Comparison of ENCODE assay signal across 23 cellular contexts in genomic region chr2:209726311-209726710, GRCh38. TPM values are rescaled to one million over a fixed set of nuclear protein-coding genes. Genes with fewer than 3 reads are reported as not detected.
DNase-seq lines count a peak whose midpoint lies in the region; ATAC-seq, FAIRE-seq and TF ChIP-seq lines count a peak whose summit lies in the region.
"Had no signal": no experiment of that assay in that cellular context is flagged by ENCODE, and none has a peak within 500 bp of the region (broad histone marks: within the 10 kb centered on the region; RNA-seq: fewer than 3 reads in every experiment).

No MANE protein-coding gene starts in this region.

- peak; percentile 99 for ATAC-seq in foreskin keratinocyte
- ATAC-seq in stimulated activated memory B cell treated with anti-CD40 and anti-IgM and Interleukin-4, amounts not matched to agents 10 μg/mL and 1 μg/mL and 100 μg/mL, for 72 hours, result no peak
- ATAC-seq: HCT116, HepG2 had no signal

- no peak overlapping the region for H2AFZ ChIP-seq in trophoblast cell (ENCODE audit: insufficient read depth, low read length, poor library complexity)

- H3K18ac ChIP-seq in trophoblast cell (ENCODE audit: low read length), result no peak overlapping the region

- no peaks in the 10 kb centered on the region for H3K79me2 ChIP-seq in trophoblast cell (ENCODE audit: control insufficient read depth, insufficient read depth, low read length, poor library complexity)

- peaks cover 20% of the 10 kb centered on the region for H3K4me1 ChIP-seq in foreskin keratinocyte
- H3K4me1 ChIP-seq in trophoblast cell (ENCODE audit: control insufficient read depth in 1 of 2, insufficient read depth in 2 of 2, low read length in 2 of 2), result no peaks in the 10 kb centered on the region

- H3K36me3 ChIP-seq in bronchial epithelial cell (ENCODE audit: control insufficient read depth, insufficient read depth, low read length) (no peaks in the 10 kb centered on the region), trophoblast cell (ENCODE audit: control insufficient read depth in 1 of 2, insufficient read depth in 2 of 2, low read length in 2 of 2) (no peaks in the 10 kb centered on the region), WERI-Rb-1 (no peaks in the 10 kb centered on the region)

- POLR2A ChIA-PET in RWPE1 (lab: Yijun Ruan, JAX; ENCODE audit: low non-redundant PET), result no interaction called here

- no peaks in the 10 kb centered on the region for H3K4me1 Mint-ChIP-seq in stimulated activated memory B cell treated with anti-CD40 and anti-IgM and Interleukin-4, amounts not matched to agents 10 μg/mL and 1 μg/mL and 100 μg/mL, for 72 hours
- H3K4me1 Mint-ChIP-seq: CD4-positive, CD25-positive, alpha-beta regulatory T cell; CD8-positive, alpha-beta memory T cell; IgD-negative memory B cell had no signal

- H3K23ac ChIP-seq in trophoblast cell (ENCODE audit: low read length), result no peak overlapping the region

- H2BK120ac ChIP-seq in trophoblast cell (ENCODE audit: insufficient read depth, low read length, poor library complexity), result no peak overlapping the region

- no peak overlapping the region for H3K4me2 ChIP-seq in trophoblast cell (ENCODE audit: low read length)

- no peak overlapping the region for H4K91ac ChIP-seq in trophoblast cell (ENCODE audit: low read depth, low read length)

- no peak overlapping the region for H3K4me3 ChIP-seq in bronchial epithelial cell (ENCODE audit: low read depth, low read length)
- H3K4me3 ChIP-seq in trophoblast cell (ENCODE audit: low read depth, low read length), result no peak overlapping the region
- no peak overlapping the region for H3K4me3 ChIP-seq in WERI-Rb-1 (ENCODE audit: low read depth, low read length)

- CTCF ChIA-PET in RWPE1 (lab: Yijun Ruan, JAX), result interaction anchor here (0.6 kb wide), 1 partner anchor 391 kb away, joined by 3 read pairs; no protein-coding TSS in a partner anchor

- no peaks in the 10 kb centered on the region for H3K27me3 Mint-ChIP-seq in stimulated activated memory B cell treated with anti-CD40 and anti-IgM and Interleukin-4, amounts not matched to agents 10 μg/mL and 1 μg/mL and 100 μg/mL, for 72 hours
- H3K27me3 Mint-ChIP-seq: CD4-positive, CD25-positive, alpha-beta regulatory T cell; CD8-positive, alpha-beta memory T cell; IgD-negative memory B cell had no signal

- no peaks in the 10 kb centered on the region for H3K27me3 ChIP-seq in bronchial epithelial cell (ENCODE audit: control insufficient read depth, insufficient read depth, low read length)
- no peaks in the 10 kb centered on the region for H3K27me3 ChIP-seq in foreskin keratinocyte
- H3K27me3 ChIP-seq in trophoblast cell (ENCODE audit: insufficient read depth, low read length), result no peaks in the 10 kb centered on the region
- H3K27me3 ChIP-seq in WERI-Rb-1 (ENCODE audit: insufficient read depth, low read depth, severe bottlenecking), result no peaks in the 10 kb centered on the region
- H3K27me3 ChIP-seq: BE2C had no signal

- intact Hi-C loops in posterior vena cava (cut with DNase I), result no loop called here

- no peak overlapping the region for H2AK5ac ChIP-seq in trophoblast cell (ENCODE audit: low read length)

- no peak overlapping the region for H3K27ac Mint-ChIP-seq in stimulated activated memory B cell treated with anti-CD40 and anti-IgM and Interleukin-4, amounts not matched to agents 10 μg/mL and 1 μg/mL and 100 μg/mL, for 72 hours
- H3K27ac Mint-ChIP-seq: CD4-positive, CD25-positive, alpha-beta regulatory T cell; CD8-positive, alpha-beta memory T cell; HFFc6; IgD-negative memory B cell had no signal

- TF ChIP-seq CTCF in RWPE1 (conservative IDR thresholded peaks at IDR 0.05; ENCODE audit: low read depth), result no peak
- no peak for TF ChIP-seq CTCF in bronchial epithelial cell (IDR thresholded peaks at IDR 0.05; ENCODE audit: insufficient read depth, low read length, severe bottlenecking)
- TF ChIP-seq CTCF in foreskin keratinocyte (conservative IDR thresholded peaks at IDR 0.05), result no peak
- no peak for TF ChIP-seq CTCF in WERI-Rb-1 (IDR thresholded peaks at IDR 0.05; ENCODE audit: low read depth, low read length)

- H3K9me3 Mint-ChIP-seq in stimulated activated memory B cell treated with anti-CD40 and anti-IgM and Interleukin-4, amounts not matched to agents 10 μg/mL and 1 μg/mL and 100 μg/mL, for 72 hours, result no peaks in the 10 kb centered on the region
- H3K9me3 Mint-ChIP-seq: IgD-negative memory B cell had no signal

- DNase-seq in RWPE1 (ENCODE audit: low spot score), result peak; percentile 38
- peak; percentile 97 for DNase-seq in bronchial epithelial cell (ENCODE audit: low read depth)
- peak; percentile 85 to 92 for DNase-seq in foreskin keratinocyte
- peak; percentile 6 to 8 for DNase-seq in trophoblast cell
- DNase-seq in posterior vena cava (ENCODE audit: low spot score), result no peak
- no peak for DNase-seq in WERI-Rb-1
- DNase-seq: ACHN; BE2C; C1 segment of cervical spinal cord; CD4-positive, CD25-positive, alpha-beta regulatory T cell; CD8-positive, alpha-beta memory T cell; COR-L47; GOT3; H7; HFFc6 had no signal

- no peak for FAIRE-seq in bronchial epithelial cell (lab: Jason Lieb, UNC)
- FAIRE-seq: A204.1, G401.6, GM12891, GM19239, HepG2 had no signal

- H3K9ac ChIP-seq in trophoblast cell (ENCODE audit: low read length), result no peak overlapping the region

- no peak overlapping the region for H4K8ac ChIP-seq in trophoblast cell (ENCODE audit: low read depth, low read length)

- H2BK5ac ChIP-seq in trophoblast cell (ENCODE audit: low read depth, low read length, poor library complexity), result no peak overlapping the region

- H4K12ac ChIP-seq in trophoblast cell (ENCODE audit: low read depth, low read length), result no peak overlapping the region

- H3K79me1 ChIP-seq in trophoblast cell (ENCODE audit: low read length), result no peaks in the 10 kb centered on the region

- H3K14ac ChIP-seq in trophoblast cell (ENCODE audit: low read length), result no peak overlapping the region

- no peak overlapping the region for H3K4ac ChIP-seq in trophoblast cell (ENCODE audit: low read depth, low read length)

- H3K4me3 Mint-ChIP-seq in stimulated activated memory B cell treated with anti-CD40 and anti-IgM and Interleukin-4, amounts not matched to agents 10 μg/mL and 1 μg/mL and 100 μg/mL, for 72 hours, result no peak overlapping the region
- H3K4me3 Mint-ChIP-seq: CD4-positive, CD25-positive, alpha-beta regulatory T cell; CD8-positive, alpha-beta memory T cell; HFFc6; IgD-negative memory B cell had no signal

- H3K27ac ChIP-seq in RWPE1, result no peak overlapping the region
- H3K27ac ChIP-seq in foreskin keratinocyte, result peak overlapping the region; percentile 46
- no peak overlapping the region for H3K27ac ChIP-seq in trophoblast cell (ENCODE audit: low read depth, low read length)
- H3K27ac ChIP-seq in WERI-Rb-1, result no peak overlapping the region

- H3K9me3 ChIP-seq in trophoblast cell (ENCODE audit: insufficient read depth, low read depth, low read length) (no peaks in the 10 kb centered on the region), WERI-Rb-1 (ENCODE audit: severe bottlenecking) (no peaks in the 10 kb centered on the region)
- H3K9me3 ChIP-seq: BE2C had no signal

- H2BK12ac ChIP-seq in trophoblast cell (ENCODE audit: low read length), result no peak overlapping the region

- no peaks in the 10 kb centered on the region for H3K36me3 Mint-ChIP-seq in stimulated activated memory B cell treated with anti-CD40 and anti-IgM and Interleukin-4, amounts not matched to agents 10 μg/mL and 1 μg/mL and 100 μg/mL, for 72 hours
- H3K36me3 Mint-ChIP-seq: CD4-positive, CD25-positive, alpha-beta regulatory T cell; CD8-positive, alpha-beta memory T cell; IgD-negative memory B cell had no signal

- no CpG with 5 or more reads among the region's 2 CpGs for WGBS in trophoblast cell (ENCODE audit: extremely low coverage, insufficient coverage, insufficient read length)

RNA-seq across cellular contexts. Expression of gene UNC80, which starts 45.3 kb away (rescaled TPM):
- total RNA-seq in bronchial epithelial cell (under 0.01 TPM in 1 of 2 replicates, not detected in the other), foreskin keratinocyte (under 0.01 and 0.07 TPM in 2 replicates), posterior vena cava (not detected)
- polyA plus RNA-seq in foreskin keratinocyte, result 0.01 TPM in 1 of 2 replicates, not detected in the other
- under 0.01 TPM in 2 replicates for polyA plus RNA-seq in trophoblast cell (2013)
- total RNA-seq: CD4-positive, CD25-positive, alpha-beta regulatory T cell; CD8-positive, alpha-beta memory T cell; HepG2; HFFc6 had no signal
- polyA plus RNA-seq: CD4-positive, CD25-positive, alpha-beta regulatory T cell; CD8-positive, alpha-beta memory T cell; HepG2; IgD-negative memory B cell had no signal

Comparison
In these comparisons a context has a peak if more than half of its experiments do, and no peak if none do; other contexts are left out.
1. DNase-seq: peak in RWPE1 (single experiment), bronchial epithelial cell (single experiment), foreskin keratinocyte (2 of 2) and trophoblast cell (2 of 2); none in posterior vena cava (single experiment) and WERI-Rb-1 (single experiment).